Comparison of ENCODE assay signal across 1 cellular context in the genomic region with DNA sequence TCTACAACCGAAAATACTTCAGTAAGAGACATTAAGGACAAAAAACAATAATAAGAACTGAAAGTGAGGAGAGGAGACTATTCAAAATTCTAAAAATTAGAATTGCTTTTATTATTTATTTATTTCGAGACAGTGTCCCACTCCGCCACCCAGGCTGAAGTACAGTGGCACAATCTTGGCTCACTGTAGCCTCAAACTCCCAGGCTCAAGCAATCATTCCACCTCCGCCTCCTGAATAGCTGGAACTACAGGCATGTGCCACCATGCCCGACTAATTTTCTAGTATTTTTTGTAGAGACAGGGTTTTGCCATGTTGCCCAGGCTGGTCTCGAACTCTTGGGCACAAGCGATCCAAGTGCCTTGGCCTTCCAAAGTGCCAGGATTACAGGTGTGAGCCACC.
TF ChIP-seq lines count a peak whose summit lies in the region.

No MANE protein-coding gene starts in this region.

TF ChIP-seq in HepG2, 621 proteins besides CTCF, POLR2A, EP300 and RAD21 (continued from another document):
- TF ChIP-seq, protein P1, sequence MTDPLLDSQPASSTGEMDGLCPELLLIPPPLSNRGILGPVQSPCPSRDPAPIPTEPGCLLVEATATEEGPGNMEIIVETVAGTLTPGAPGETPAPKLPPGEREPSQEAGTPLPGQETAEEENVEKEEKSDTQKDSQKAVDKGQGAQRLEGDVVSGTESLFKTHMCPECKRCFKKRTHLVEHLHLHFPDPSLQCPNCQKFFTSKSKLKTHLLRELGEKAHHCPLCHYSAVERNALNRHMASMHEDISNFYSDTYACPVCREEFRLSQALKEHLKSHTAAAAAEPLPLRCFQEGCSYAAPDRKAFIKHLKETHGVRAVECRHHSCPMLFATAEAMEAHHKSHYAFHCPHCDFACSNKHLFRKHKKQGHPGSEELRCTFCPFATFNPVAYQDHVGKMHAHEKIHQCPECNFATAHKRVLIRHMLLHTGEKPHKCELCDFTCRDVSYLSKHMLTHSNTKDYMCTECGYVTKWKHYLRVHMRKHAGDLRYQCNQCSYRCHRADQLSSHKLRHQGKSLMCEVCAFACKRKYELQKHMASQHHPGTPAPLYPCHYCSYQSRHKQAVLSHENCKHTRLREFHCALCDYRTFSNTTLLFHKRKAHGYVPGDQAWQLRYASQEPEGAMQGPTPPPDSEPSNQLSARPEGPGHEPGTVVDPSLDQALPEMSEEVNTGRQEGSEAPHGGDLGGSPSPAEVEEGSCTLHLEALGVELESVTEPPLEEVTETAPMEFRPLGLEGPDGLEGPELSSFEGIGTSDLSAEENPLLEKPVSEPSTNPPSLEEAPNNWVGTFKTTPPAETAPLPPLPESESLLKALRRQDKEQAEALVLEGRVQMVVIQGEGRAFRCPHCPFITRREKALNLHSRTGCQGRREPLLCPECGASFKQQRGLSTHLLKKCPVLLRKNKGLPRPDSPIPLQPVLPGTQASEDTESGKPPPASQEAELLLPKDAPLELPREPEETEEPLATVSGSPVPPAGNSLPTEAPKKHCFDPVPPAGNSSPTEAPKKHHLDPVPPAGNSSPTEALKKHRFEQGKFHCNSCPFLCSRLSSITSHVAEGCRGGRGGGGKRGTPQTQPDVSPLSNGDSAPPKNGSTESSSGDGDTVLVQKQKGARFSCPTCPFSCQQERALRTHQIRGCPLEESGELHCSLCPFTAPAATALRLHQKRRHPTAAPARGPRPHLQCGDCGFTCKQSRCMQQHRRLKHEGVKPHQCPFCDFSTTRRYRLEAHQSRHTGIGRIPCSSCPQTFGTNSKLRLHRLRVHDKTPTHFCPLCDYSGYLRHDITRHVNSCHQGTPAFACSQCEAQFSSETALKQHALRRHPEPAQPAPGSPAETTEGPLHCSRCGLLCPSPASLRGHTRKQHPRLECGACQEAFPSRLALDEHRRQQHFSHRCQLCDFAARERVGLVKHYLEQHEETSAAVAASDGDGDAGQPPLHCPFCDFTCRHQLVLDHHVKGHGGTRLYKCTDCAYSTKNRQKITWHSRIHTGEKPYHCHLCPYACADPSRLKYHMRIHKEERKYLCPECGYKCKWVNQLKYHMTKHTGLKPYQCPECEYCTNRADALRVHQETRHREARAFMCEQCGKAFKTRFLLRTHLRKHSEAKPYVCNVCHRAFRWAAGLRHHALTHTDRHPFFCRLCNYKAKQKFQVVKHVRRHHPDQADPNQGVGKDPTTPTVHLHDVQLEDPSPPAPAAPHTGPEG (CRISPR knock-in tag; IDR thresholded peaks at IDR 0.05): no peak
- TF ChIP-seq ZNF891 (CRISPR knock-in tag; IDR thresholded peaks at IDR 0.05) (no peak), ZBTB38 (CRISPR knock-in tag; IDR thresholded peaks at IDR 0.05) (peak; percentile 23; the same call in 1 of the 2 replicates), SNAI1 (CRISPR knock-in tag; IDR thresholded peaks at IDR 0.05; ENCODE audit: borderline replicate concordance) (no peak), MYNN (CRISPR knock-in tag; IDR thresholded peaks at IDR 0.05; ENCODE audit: low read depth) (no peak), HMG20B (CRISPR knock-in tag; conservative IDR thresholded peaks at IDR 0.05) (no peak), ZNF3 (CRISPR knock-in tag; IDR thresholded peaks at IDR 0.05) (no peak), BRCA1 (CRISPR knock-in tag; IDR thresholded peaks at IDR 0.05) (no peak)
- TF ChIP-seq, protein P2, sequence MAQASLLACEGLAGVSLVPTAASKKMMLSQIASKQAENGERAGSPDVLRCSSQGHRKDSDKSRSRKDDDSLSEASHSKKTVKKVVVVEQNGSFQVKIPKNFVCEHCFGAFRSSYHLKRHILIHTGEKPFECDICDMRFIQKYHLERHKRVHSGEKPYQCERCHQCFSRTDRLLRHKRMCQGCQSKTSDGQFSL (CRISPR knock-in tag; IDR thresholded peaks at IDR 0.05): no peak
- TF ChIP-seq, protein P3, sequence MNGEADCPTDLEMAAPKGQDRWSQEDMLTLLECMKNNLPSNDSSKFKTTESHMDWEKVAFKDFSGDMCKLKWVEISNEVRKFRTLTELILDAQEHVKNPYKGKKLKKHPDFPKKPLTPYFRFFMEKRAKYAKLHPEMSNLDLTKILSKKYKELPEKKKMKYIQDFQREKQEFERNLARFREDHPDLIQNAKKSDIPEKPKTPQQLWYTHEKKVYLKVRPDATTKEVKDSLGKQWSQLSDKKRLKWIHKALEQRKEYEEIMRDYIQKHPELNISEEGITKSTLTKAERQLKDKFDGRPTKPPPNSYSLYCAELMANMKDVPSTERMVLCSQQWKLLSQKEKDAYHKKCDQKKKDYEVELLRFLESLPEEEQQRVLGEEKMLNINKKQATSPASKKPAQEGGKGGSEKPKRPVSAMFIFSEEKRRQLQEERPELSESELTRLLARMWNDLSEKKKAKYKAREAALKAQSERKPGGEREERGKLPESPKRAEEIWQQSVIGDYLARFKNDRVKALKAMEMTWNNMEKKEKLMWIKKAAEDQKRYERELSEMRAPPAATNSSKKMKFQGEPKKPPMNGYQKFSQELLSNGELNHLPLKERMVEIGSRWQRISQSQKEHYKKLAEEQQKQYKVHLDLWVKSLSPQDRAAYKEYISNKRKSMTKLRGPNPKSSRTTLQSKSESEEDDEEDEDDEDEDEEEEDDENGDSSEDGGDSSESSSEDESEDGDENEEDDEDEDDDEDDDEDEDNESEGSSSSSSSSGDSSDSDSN (CRISPR knock-in tag; IDR thresholded peaks at IDR 0.05): no peak
TF ChIP-seq in HepG2: peak in this region for 2.
